Comparison of ENCODE assay signal across 18 cellular contexts in genomic region chr6:170206931-170207431, GRCh38.
DNase-seq lines count a peak whose midpoint lies in the region; ATAC-seq and TF ChIP-seq lines count a peak whose summit lies in the region.
"Had no signal": no experiment of that assay in that cellular context is flagged by ENCODE, and none has a peak within 500 bp of the region (broad histone marks: within the 10 kb centered on the region; RNA-seq: fewer than 3 reads in every experiment).

No MANE protein-coding gene starts in this region.

- TF ChIP-seq CTCF in Peyer's patch (IDR thresholded peaks at IDR 0.05) (no peak), spleen (IDR thresholded peaks at IDR 0.05 in 8 of 11, conservative IDR thresholded peaks at IDR 0.05 in 3 of 11) (no peak), progenitor cell of endocrine pancreas (IDR thresholded peaks at IDR 0.05; ENCODE audit: unreplicated experiment) (no peak)

- H3K4me3 ChIP-seq in Peyer's patch (no peak overlapping the region), spleen (no peak overlapping the region)
- H3K4me3 ChIP-seq: adrenal gland, upper lobe of right lung had no signal

- intact Hi-C loops in spleen (cut with DNase I; ENCODE audit: low total_unique reads) = no loop called here

- no peak overlapping the region for H3K4me3 Mint-ChIP-seq in progenitor cell of endocrine pancreas (ENCODE audit: low read depth)

- 86 to 95% (median 91%) methylated on average over 6 to 8 of the region's 8 CpGs for WGBS in spleen, 5 donors

- no peak for TF ChIP-seq POLR2A in Peyer's patch (IDR thresholded peaks at IDR 0.05)
- TF ChIP-seq POLR2A in spleen (IDR thresholded peaks at IDR 0.05) = no peak

- H3K36me3 Mint-ChIP-seq in progenitor cell of endocrine pancreas (ENCODE audit: insufficient read depth) = no peaks in the 10 kb centered on the region

- no peaks in the 10 kb centered on the region for H3K4me1 ChIP-seq in Peyer's patch
- H3K4me1 ChIP-seq in spleen = no peaks in the 10 kb centered on the region
- H3K4me1 ChIP-seq: adrenal gland, upper lobe of right lung had no signal

- no peak overlapping the region for H3K27ac Mint-ChIP-seq in progenitor cell of endocrine pancreas

- H3K4me1 Mint-ChIP-seq in progenitor cell of endocrine pancreas (ENCODE audit: low read depth) = peaks cover 2% of the 10 kb centered on the region

- no peaks in the 10 kb centered on the region for H3K9me3 Mint-ChIP-seq in progenitor cell of endocrine pancreas (ENCODE audit: low read depth)

- DNase-seq in activated CD8-positive, alpha-beta memory T cell treated with anti-CD3 and anti-CD28 coated beads for 24 hours = peak; percentile 32
- no peak for DNase-seq in activated CD8-positive, alpha-beta memory T cell treated with anti-CD3 and anti-CD28 coated beads, Interleukin-2, amount 50 U/mL, for 4 hours
- DNase-seq in Peyer's patch (peak in 2 of 3 donors; percentile 29 to 42), ecto neural progenitor cell (ENCODE audit: low spot score) (peak; percentile 37), spleen (peak; percentile 53), progenitor cell of endocrine pancreas (ENCODE audit: low spot score, unreplicated experiment) (no peak)
- DNase-seq: brain microvascular endothelial cell; C1 segment of cervical spinal cord; EL; NCI-H1105 treated with DMSO at 0.1 percent for 48 hours; NCI-H2107; NCI-H510A treated with DMSO at 0.1 percent for 48 hours; NK-92 treated with Interleukin-12 subunit alpha and Interleukin-12 subunit beta, amount 100 ng/mL, for 24 hours; nucleus accumbens; stimulated activated CD8-positive, alpha-beta memory T cell treated with anti-CD3 and anti-CD28 coated beads, Interleukin-4, amount 100 ng/mL, for 48 hours; upper lobe of right lung had no signal

- H3K36me3 ChIP-seq in Peyer's patch (no peaks in the 10 kb centered on the region), spleen (no peaks in the 10 kb centered on the region)
- H3K36me3 ChIP-seq: adrenal gland, brain microvascular endothelial cell, upper lobe of right lung had no signal

- H3K27me3 Mint-ChIP-seq in progenitor cell of endocrine pancreas = peaks cover 18% of the 10 kb centered on the region

- H3K9me3 ChIP-seq in Peyer's patch = no peaks in the 10 kb centered on the region
- peaks cover 0 to 18% (median 11%) of the 10 kb centered on the region in 8 donors for H3K9me3 ChIP-seq in spleen
- H3K9me3 ChIP-seq: adrenal gland, upper lobe of right lung had no signal

- H3K27me3 ChIP-seq in Peyer's patch = no peaks in the 10 kb centered on the region
- H3K27me3 ChIP-seq in spleen (replicated peaks in 1 of 7) = peaks cover 0 to 39% (median 12%) of the 10 kb centered on the region in 7 donors
- H3K27me3 ChIP-seq: brain microvascular endothelial cell had no signal

- ATAC-seq in GM19463 (IDR thresholded peaks at IDR 0.05; ENCODE audit: unreplicated experiment) = no peak

- H3K27ac ChIP-seq in Peyer's patch = no peak overlapping the region
- no peak overlapping the region for H3K27ac ChIP-seq in spleen
- H3K27ac ChIP-seq: adrenal gland, brain microvascular endothelial cell, upper lobe of right lung had no signal

Comparison
In these comparisons a context has a peak if more than half of its experiments do, and no peak if none do; other contexts are left out.
1. DNase-seq: peak in activated CD8-positive, alpha-beta memory T cell treated with anti-CD3 and anti-CD28 coated beads for 24 hours (single experiment), Peyer's patch (2 of 3), ecto neural progenitor cell (single experiment) and spleen (single experiment); none in activated CD8-positive, alpha-beta memory T cell treated with anti-CD3 and anti-CD28 coated beads, Interleukin-2, amount 50 U/mL, for 4 hours (single experiment) and progenitor cell of endocrine pancreas (single experiment).